ENCODE assay signal across 1 cellular context in the genomic region with DNA sequence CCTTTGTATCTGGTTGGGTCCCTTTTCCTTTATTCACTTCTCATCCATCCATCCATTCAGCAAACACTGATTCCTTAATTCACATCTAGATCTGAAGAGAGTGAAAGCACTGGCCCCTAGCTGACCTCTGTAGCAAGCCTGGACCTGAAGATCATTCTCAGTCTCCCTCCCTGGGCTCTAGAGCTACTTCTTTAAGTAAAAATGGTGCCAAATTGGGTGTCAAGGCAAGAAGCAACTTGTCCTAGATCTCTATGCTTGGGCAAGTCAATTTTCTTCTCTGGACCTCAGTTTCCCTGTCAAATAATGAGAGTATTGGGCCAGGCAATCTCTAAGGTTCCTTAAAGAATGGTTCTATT.
TF ChIP-seq lines count a peak whose summit lies in the region.

No MANE protein-coding gene starts in this region.

TF ChIP-seq in SK-N-SH, 30 proteins besides CTCF, POLR2A, EP300 and RAD21 (continued from another document):
- TF ChIP-seq, protein P1, sequence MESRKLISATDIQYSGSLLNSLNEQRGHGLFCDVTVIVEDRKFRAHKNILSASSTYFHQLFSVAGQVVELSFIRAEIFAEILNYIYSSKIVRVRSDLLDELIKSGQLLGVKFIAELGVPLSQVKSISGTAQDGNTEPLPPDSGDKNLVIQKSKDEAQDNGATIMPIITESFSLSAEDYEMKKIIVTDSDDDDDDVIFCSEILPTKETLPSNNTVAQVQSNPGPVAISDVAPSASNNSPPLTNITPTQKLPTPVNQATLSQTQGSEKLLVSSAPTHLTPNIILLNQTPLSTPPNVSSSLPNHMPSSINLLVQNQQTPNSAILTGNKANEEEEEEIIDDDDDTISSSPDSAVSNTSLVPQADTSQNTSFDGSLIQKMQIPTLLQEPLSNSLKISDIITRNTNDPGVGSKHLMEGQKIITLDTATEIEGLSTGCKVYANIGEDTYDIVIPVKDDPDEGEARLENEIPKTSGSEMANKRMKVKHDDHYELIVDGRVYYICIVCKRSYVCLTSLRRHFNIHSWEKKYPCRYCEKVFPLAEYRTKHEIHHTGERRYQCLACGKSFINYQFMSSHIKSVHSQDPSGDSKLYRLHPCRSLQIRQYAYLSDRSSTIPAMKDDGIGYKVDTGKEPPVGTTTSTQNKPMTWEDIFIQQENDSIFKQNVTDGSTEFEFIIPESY (IDR thresholded peaks at IDR 0.05; ENCODE audit: borderline replicate concordance, low read depth), result no peak
- no peak for TF ChIP-seq YY1 (IDR thresholded peaks at IDR 0.05; ENCODE audit: low read depth)
- TF ChIP-seq, protein P2, sequence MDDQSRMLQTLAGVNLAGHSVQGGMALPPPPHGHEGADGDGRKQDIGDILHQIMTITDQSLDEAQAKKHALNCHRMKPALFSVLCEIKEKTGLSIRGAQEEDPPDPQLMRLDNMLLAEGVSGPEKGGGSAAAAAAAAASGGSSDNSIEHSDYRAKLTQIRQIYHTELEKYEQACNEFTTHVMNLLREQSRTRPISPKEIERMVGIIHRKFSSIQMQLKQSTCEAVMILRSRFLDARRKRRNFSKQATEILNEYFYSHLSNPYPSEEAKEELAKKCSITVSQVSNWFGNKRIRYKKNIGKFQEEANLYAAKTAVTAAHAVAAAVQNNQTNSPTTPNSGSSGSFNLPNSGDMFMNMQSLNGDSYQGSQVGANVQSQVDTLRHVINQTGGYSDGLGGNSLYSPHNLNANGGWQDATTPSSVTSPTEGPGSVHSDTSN (IDR thresholded peaks at IDR 0.05), result no peak
- no peak for TF ChIP-seq CHD2 (IDR thresholded peaks at IDR 0.05; ENCODE audit: low read length, partially characterized antibody)
- TF ChIP-seq TAF1 (IDR thresholded peaks at IDR 0.05; ENCODE audit: borderline replicate concordance, low read depth, low read length), result no peak
- TF ChIP-seq GATA2 (CRISPR knock-in tag; IDR thresholded peaks at IDR 0.05), result no peak
